16 cellular contexts compared by ENCODE assay signal in the genomic region with DNA sequence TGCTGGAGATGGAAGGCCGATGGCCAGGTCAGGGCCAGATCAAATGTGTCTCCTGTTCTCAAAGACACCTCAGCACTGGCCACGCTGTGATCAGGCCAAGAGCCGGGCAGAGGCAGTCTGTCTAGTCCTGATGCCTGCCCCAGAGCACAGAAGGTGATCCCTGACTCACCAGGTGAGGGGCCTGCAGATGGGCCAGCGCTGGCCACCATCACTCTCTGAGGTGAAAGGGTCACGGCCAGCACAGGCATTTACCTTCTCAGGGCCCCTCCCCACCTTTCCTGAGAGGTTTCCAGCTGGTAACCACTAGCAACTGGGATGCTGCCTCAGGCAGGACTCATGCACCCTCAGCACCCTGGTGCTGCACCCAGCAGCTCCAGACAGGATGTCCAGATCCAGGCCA. TPM values are rescaled to one million over a fixed set of nuclear protein-coding genes. Genes with fewer than 3 reads are reported as not detected.
DNase-seq lines count a peak whose midpoint lies in the region; ATAC-seq, FAIRE-seq and TF ChIP-seq lines count a peak whose summit lies in the region.
"Had no signal": no experiment of that assay in that cellular context is flagged by ENCODE, and none has a peak within 500 bp of the region (broad histone marks: within the 10 kb centered on the region; RNA-seq: fewer than 3 reads in every experiment).

No MANE protein-coding gene starts in this region.

- no peak for FAIRE-seq in H54 (lab: Jason Lieb, UNC)
- FAIRE-seq: keratinocyte had no signal

- H3K9me3 ChIP-seq in thymus (ENCODE audit: control insufficient read depth) = no peaks in the 10 kb centered on the region
- H3K9me3 ChIP-seq: gastroesophageal sphincter, tibial nerve had no signal

- no peaks in the 10 kb centered on the region for H3K27me3 Mint-ChIP-seq in activated T-cell treated with anti-CD3 and anti-CD28 coated beads, Interleukin-2, amount 50 U/mL, for 24 hours
- H3K27me3 Mint-ChIP-seq in activated CD4-positive, alpha-beta memory T cell treated with anti-CD3 and anti-CD28 coated beads for 36 hours = no peaks in the 10 kb centered on the region
- H3K27me3 Mint-ChIP-seq in immature natural killer cell (ENCODE audit: low read depth in 3 of 3) = peaks cover 15 to 33% (median 16%) of the 10 kb centered on the region in 3 donors

- H3K4me1 Mint-ChIP-seq in activated T-cell treated with anti-CD3 and anti-CD28 coated beads, Interleukin-2, amount 50 U/mL, for 24 hours (ENCODE audit: low read depth) = peaks cover 71% of the 10 kb centered on the region
- peaks cover 60% of the 10 kb centered on the region for H3K4me1 Mint-ChIP-seq in activated CD4-positive, alpha-beta memory T cell treated with anti-CD3 and anti-CD28 coated beads for 36 hours (ENCODE audit: low read depth)
- peaks cover 61 to 64% of the 10 kb centered on the region in 2 donors for H3K4me1 Mint-ChIP-seq in immature natural killer cell

- 95% methylated on average over 5 of the region's 5 CpGs for WGBS in thymus

- H3K9me3 Mint-ChIP-seq in activated T-cell treated with anti-CD3 and anti-CD28 coated beads, Interleukin-2, amount 50 U/mL, for 24 hours = no peaks in the 10 kb centered on the region
- H3K9me3 Mint-ChIP-seq in activated CD4-positive, alpha-beta memory T cell treated with anti-CD3 and anti-CD28 coated beads for 36 hours = no peaks in the 10 kb centered on the region
- peaks cover 0 to 2% (median 0%) of the 10 kb centered on the region in 6 donors for H3K9me3 Mint-ChIP-seq in immature natural killer cell
- H3K9me3 Mint-ChIP-seq: endodermal cell had no signal

- H3K4me3 Mint-ChIP-seq in activated T-cell treated with anti-CD3 and anti-CD28 coated beads, Interleukin-2, amount 50 U/mL, for 24 hours = peak overlapping the region; percentile 96
- H3K4me3 Mint-ChIP-seq in activated CD4-positive, alpha-beta memory T cell treated with anti-CD3 and anti-CD28 coated beads for 36 hours = no peak overlapping the region
- peak overlapping the region; percentile 54 to 97 (median 83) for H3K4me3 Mint-ChIP-seq in immature natural killer cell
- H3K4me3 Mint-ChIP-seq: endodermal cell had no signal

- DNase-seq in activated T-cell treated with anti-CD3 and anti-CD28 coated beads, Interleukin-2, amount 50 U/mL, for 24 hours = no peak
- DNase-seq in activated T-cell treated with anti-CD3 and anti-CD28 coated beads for 4 hours = no peak
- DNase-seq in activated CD4-positive, alpha-beta memory T cell treated with anti-CD3 and anti-CD28 coated beads for 36 hours = no peak
- no peak for DNase-seq in immature natural killer cell
- no peak for DNase-seq in NCI-H187 treated with DMSO at 0.1 percent for 48 hours (lab: John Stamatoyannopoulos, UW)
- DNase-seq in Right ventricle myocardium inferior (ENCODE audit: missing footprints) = no peak
- DNase-seq in H54 (ENCODE audit: insufficient read length, low spot score) = no peak
- DNase-seq: activated CD4-positive, alpha-beta T cell treated with anti-CD3 and anti-CD28 coated beads for 48 hours; endodermal cell; NK-92 treated with Interleukin-12 subunit alpha and Interleukin-12 subunit beta, amount 100 ng/mL, for 24 hours had no signal

- intact Hi-C loops in activated CD4-positive, alpha-beta memory T cell treated with anti-CD3 and anti-CD28 coated beads for 36 hours (cut with micrococcal nuclease) = loop anchor here (2.0 to 5.0 kb wide), 2 partner anchors 19 to 130 kb away; partner anchors contain the start of gene PPP6R2
- intact Hi-C loops in Right ventricle myocardium inferior (cut with DNase I) = no loop called here

- H3K4me1 ChIP-seq in thymus (ENCODE audit: control insufficient read depth, insufficient read depth, low read length) = peaks cover 59% of the 10 kb centered on the region

- peaks cover 14% of the 10 kb centered on the region for H3K36me3 ChIP-seq in thymus (ENCODE audit: control insufficient read depth, insufficient read depth)

- H3K27ac ChIP-seq in thymus (ENCODE audit: low read depth) = peak overlapping the region; percentile 53
- H3K27ac ChIP-seq: gastroesophageal sphincter had no signal

- H3K4me3 ChIP-seq in thymus (ENCODE audit: low read length) = no peak overlapping the region
- H3K4me3 ChIP-seq: gastroesophageal sphincter, tibial nerve had no signal

- CTCF ChIA-PET in activated CD4-positive, alpha-beta memory T cell treated with anti-CD3 and anti-CD28 coated beads for 36 hours (lab: Charles Lee) = interaction anchor here (0.9 to 4.6 kb wide), 4 partner anchors 11 to 72 kb away, joined by 3 to 18 read pairs (median 8); partner anchors contain the start of gene SCO2

- no peak for ATAC-seq in Right ventricle myocardium inferior
- ATAC-seq: gastroesophageal sphincter, SK-N-SH treated with all-trans-retinoic acid at 6 μM for 48 hours had no signal

- peak overlapping the region; percentile 94 for H3K27ac Mint-ChIP-seq in activated T-cell treated with anti-CD3 and anti-CD28 coated beads, Interleukin-2, amount 50 U/mL, for 24 hours
- peak overlapping the region; percentile 69 for H3K27ac Mint-ChIP-seq in activated CD4-positive, alpha-beta memory T cell treated with anti-CD3 and anti-CD28 coated beads for 36 hours
- peak overlapping the region; percentile 57 to 98 (median 92) for H3K27ac Mint-ChIP-seq in immature natural killer cell
- H3K27ac Mint-ChIP-seq: endodermal cell had no signal

- TF ChIP-seq POLR2A in H54 (IDR thresholded peaks at IDR 0.05; ENCODE audit: low read depth, low read length) = no peak

- H3K27me3 ChIP-seq in thymus (ENCODE audit: control insufficient read depth, insufficient read depth) = no peaks in the 10 kb centered on the region
- H3K27me3 ChIP-seq: gastroesophageal sphincter, tibial nerve had no signal

- POLR2A ChIA-PET in activated CD4-positive, alpha-beta memory T cell treated with anti-CD3 and anti-CD28 coated beads for 36 hours (lab: Charles Lee) = interaction anchor here (1.3 kb wide), 1 partner anchor 36 kb away, joined by 3 read pairs; the partner anchor contains the start of gene LMF2

- peaks cover 28% of the 10 kb centered on the region for H3K36me3 Mint-ChIP-seq in activated T-cell treated with anti-CD3 and anti-CD28 coated beads, Interleukin-2, amount 50 U/mL, for 24 hours (ENCODE audit: low read depth)
- peaks cover 3% of the 10 kb centered on the region for H3K36me3 Mint-ChIP-seq in activated CD4-positive, alpha-beta memory T cell treated with anti-CD3 and anti-CD28 coated beads for 36 hours
- peaks cover under 1 to 1% (median under 1%) of the 10 kb centered on the region in 3 donors for H3K36me3 Mint-ChIP-seq in immature natural killer cell

RNA-seq across cellular contexts. Expression of gene SBF1, which starts 2.9 kb away (rescaled TPM):
- 100 to 1,000 TPM; 110 to 112 TPM for total RNA-seq in activated CD4-positive, alpha-beta memory T cell treated with anti-CD3 and anti-CD28 coated beads for 36 hours
- 10 to 100 TPM; 12.1 to 42.8 (median 14.2) TPM for polyA plus RNA-seq in immature natural killer cell
- 88.2 TPM for polyA plus RNA-seq in thymus
- 47.7 TPM for total RNA-seq in Right ventricle myocardium inferior

RNA-seq across cellular contexts. Expression of gene ADM2, which starts 9.4 kb away (rescaled TPM):
- total RNA-seq in activated CD4-positive, alpha-beta memory T cell treated with anti-CD3 and anti-CD28 coated beads for 36 hours = 1 to 10 TPM; 7.3 to 7.4 TPM
- polyA plus RNA-seq in immature natural killer cell (under 1 TPM in 1 of 3 donors, not detected in 2; 0.38 TPM), thymus (1.4 TPM)
- total RNA-seq in Right ventricle myocardium inferior = not detected
- total RNA-seq: tibial nerve had no signal

RNA-seq across cellular contexts. Expression of gene MIOX, which starts 14.7 kb away (rescaled TPM):
- total RNA-seq in activated CD4-positive, alpha-beta memory T cell treated with anti-CD3 and anti-CD28 coated beads for 36 hours = under 1 TPM; 0.39 to 0.59 TPM
- not detected for polyA plus RNA-seq in immature natural killer cell
- 1.7 TPM for polyA plus RNA-seq in thymus
- total RNA-seq in Right ventricle myocardium inferior = not detected
- total RNA-seq: endodermal cell, gastroesophageal sphincter, skeletal muscle tissue, tibial nerve had no signal
- polyA plus RNA-seq: keratinocyte had no signal

RNA-seq across cellular contexts. Expression of gene LMF2, which starts 35.5 kb away (rescaled TPM):
- total RNA-seq in activated CD4-positive, alpha-beta memory T cell treated with anti-CD3 and anti-CD28 coated beads for 36 hours = 10 to 100 TPM; 62.1 to 63.8 TPM
- polyA plus RNA-seq in immature natural killer cell (10 to 100 TPM; 16.3 to 40.4 (median 20.1) TPM), thymus (90.2 TPM)
- total RNA-seq in Right ventricle myocardium inferior = 24.9 TPM

RNA-seq across cellular contexts. Expression of gene NCAPH2, which starts 36.1 kb away (rescaled TPM):
- total RNA-seq in activated CD4-positive, alpha-beta memory T cell treated with anti-CD3 and anti-CD28 coated beads for 36 hours = 100 to 1,000 TPM; 134 to 138 TPM
- polyA plus RNA-seq in immature natural killer cell = 10 to 100 TPM; 41.8 to 46.7 (median 46.5) TPM
- polyA plus RNA-seq in thymus = 40.8 TPM
- total RNA-seq in Right ventricle myocardium inferior = 26.7 TPM
